ENCODE assay signal across 20 cellular contexts in genomic region chr22:42819412-42820069, GRCh38. TPM values are rescaled to one million over a fixed set of nuclear protein-coding genes. Genes with fewer than 3 reads are reported as not detected.
A peak's percentile ranks its signal among the peaks of the same experiment; 100 is the strongest.
DNase-seq lines count a peak whose midpoint lies in the region; ATAC-seq, FAIRE-seq and TF ChIP-seq lines count a peak whose summit lies in the region.
"Had no signal": no experiment of that assay in that cellular context is flagged by ENCODE, and none has a peak within 500 bp of the region (broad histone marks: within the 10 kb centered on the region; RNA-seq: fewer than 3 reads in every experiment).

No MANE protein-coding gene starts in this region.

- no peaks in the 10 kb centered on the region for H4K20me1 ChIP-seq in GM23248 (ENCODE audit: insufficient read depth)
- H4K20me1 ChIP-seq in PC-9 (ENCODE audit: insufficient read depth) = no peaks in the 10 kb centered on the region

- H3K4me2 ChIP-seq in GM23248 (ENCODE audit: unreplicated experiment) (no peak overlapping the region), PC-9 (no peak overlapping the region)
- H3K4me2 ChIP-seq: neural progenitor cell had no signal

- intact Hi-C loops in stomach (cut with DNase I; ENCODE audit: low total_unique reads) (no loop called here), PC-9 (cut with micrococcal nuclease; ENCODE audit: unreplicated experiment) (loop anchor here (1.0 to 5.0 kb wide), 4 partner anchors 37 to 287 kb away; no protein-coding TSS in a partner anchor)

- BruUV-seq in PC-9 (replicated peaks; lab: Mats Ljungman, UMichigan) = no TSS peak

- peaks cover 54% of the 10 kb centered on the region for H3F3A ChIP-seq in GM23248 (ENCODE audit: insufficient read depth)
- peaks cover 6% of the 10 kb centered on the region for H3F3A ChIP-seq in PC-9 (ENCODE audit: insufficient read depth, low read depth)

- CTCF ChIA-PET in PC-9 (lab: Charles Lee) = interaction anchor here (0.6 to 1.6 kb wide), 6 partner anchors 49 to 554 kb away, joined by 3 to 6 read pairs (median 4); no protein-coding TSS in a partner anchor

- DNase-seq in GM23248 (no peak), left lobe of liver (ENCODE audit: low spot score) (peak; percentile 12), stomach (no peak), PC-9 (no peak), H54 (ENCODE audit: insufficient read length, low spot score) (no peak), UCSD-AML1 (lab: John Stamatoyannopoulos, UW; ENCODE audit: unreplicated experiment) (no peak)
- DNase-seq: activated naive CD8-positive, alpha-beta T cell treated with anti-CD3 and anti-CD28 coated beads for 36 hours; colonic mucosa; COR-L47; GOT3; hypothalamus; NCI-H1105 treated with DMSO at 0.1 percent for 48 hours; NCI-H774; right cardiac atrium had no signal

- H3K9me3 ChIP-seq in GM23248 (ENCODE audit: low read depth) = no peaks in the 10 kb centered on the region
- no peaks in the 10 kb centered on the region for H3K9me3 ChIP-seq in stomach
- H3K9me3 ChIP-seq in PC-9 (ENCODE audit: insufficient read depth, low read depth) = no peaks in the 10 kb centered on the region
- H3K9me3 ChIP-seq: colonic mucosa, Peyer's patch had no signal

- peaks cover 53% of the 10 kb centered on the region for H3K79me2 ChIP-seq in GM23248 (ENCODE audit: insufficient read depth)
- no peaks in the 10 kb centered on the region for H3K79me2 ChIP-seq in PC-9 (ENCODE audit: low read depth)

- in situ Hi-C loops in GM23248 (cut with MboI) = no loop called here

- POLR2A ChIA-PET in PC-9 (lab: Charles Lee; ENCODE audit: unreplicated experiment) = interaction anchor here (0.8 kb wide), 1 partner anchor 47 kb away, joined by 10 read pairs; no protein-coding TSS in a partner anchor

- no peak for TF ChIP-seq POLR2A in stomach (IDR thresholded peaks at IDR 0.05)
- no peak for TF ChIP-seq POLR2A in H54 (IDR thresholded peaks at IDR 0.05; ENCODE audit: low read depth, low read length)

- H3K27ac ChIP-seq in GM23248 (peak overlapping the region; percentile 51), VCaP (peak overlapping the region; percentile 88), stomach (peak overlapping the region in 4 of 5 donors; percentile 7 to 54 (median 31)), PC-9 (no peak overlapping the region)
- H3K27ac ChIP-seq: colonic mucosa, foreskin keratinocyte, neural progenitor cell, Peyer's patch had no signal

- H3K4me3 ChIP-seq in GM23248 (no peak overlapping the region), stomach (no peak overlapping the region), PC-9 (no peak overlapping the region)
- H3K4me3 ChIP-seq: colonic mucosa, neural progenitor cell, Peyer's patch had no signal

- H3K4me1 ChIP-seq in GM23248 (ENCODE audit: insufficient read depth) (peaks cover 28% of the 10 kb centered on the region), stomach (peaks cover 10 to 28% (median 15%) of the 10 kb centered on the region in 4 donors), PC-9 (replicated peaks; ENCODE audit: insufficient read depth) (no peaks in the 10 kb centered on the region; the same call in 1 of the 2 replicates)
- H3K4me1 ChIP-seq: colonic mucosa, neural progenitor cell, Peyer's patch had no signal

- 62 to 69% methylated on average over 9 of the region's 9 CpGs for WGBS in GM23248 (ENCODE audit: low coverage in 1 of 2, low lambda C conversion rate in 2 of 2, missing lambda C conversion rate in 2 of 2), 2 experiments
- 45 to 60% (median 46%) methylated on average over 9 of the region's 9 CpGs for WGBS in stomach, 5 donors

- peaks cover 66% of the 10 kb centered on the region for H3K36me3 ChIP-seq in GM23248 (ENCODE audit: low read depth)
- peaks cover 25 to 67% (median 64%) of the 10 kb centered on the region in 4 donors for H3K36me3 ChIP-seq in stomach
- peaks cover 16% of the 10 kb centered on the region; the same call in 1 of the 2 replicates for H3K36me3 ChIP-seq in PC-9 (ENCODE audit: low read depth)
- H3K36me3 ChIP-seq: colonic mucosa, neural progenitor cell had no signal

- no peaks in the 10 kb centered on the region for H3K27me3 ChIP-seq in GM23248 (replicated peaks; ENCODE audit: insufficient read depth)
- H3K27me3 ChIP-seq in stomach = no peaks in the 10 kb centered on the region
- no peaks in the 10 kb centered on the region for H3K27me3 ChIP-seq in PC-9 (ENCODE audit: insufficient read depth, low read depth)
- H3K27me3 ChIP-seq: colonic mucosa, foreskin keratinocyte, neural progenitor cell, Peyer's patch had no signal

- TF ChIP-seq EP300 in stomach (IDR thresholded peaks at IDR 0.05) = no peak

- no peak for FAIRE-seq in H54 (lab: Jason Lieb, UNC)

- ATAC-seq in left lobe of liver (no peak), GM18868 (IDR thresholded peaks at IDR 0.05; ENCODE audit: unreplicated experiment) (no peak)
- ATAC-seq: stimulated activated memory B cell treated with anti-CD40 and anti-IgM and Interleukin-4, amounts not matched to agents 10 μg/mL and 1 μg/mL and 100 μg/mL, for 72 hours had no signal

- no peak overlapping the region for H2AFZ ChIP-seq in GM23248
- H2AFZ ChIP-seq in PC-9 = no peak overlapping the region
- H2AFZ ChIP-seq: neural progenitor cell had no signal

- H3K9ac ChIP-seq in GM23248 = peak overlapping the region; percentile 2; the same call in 1 of the 2 replicates
- H3K9ac ChIP-seq: neural progenitor cell had no signal

- H3K9me2 ChIP-seq in GM23248 (ENCODE audit: insufficient read depth) (no peaks in the 10 kb centered on the region), PC-9 (ENCODE audit: insufficient read depth) (no peaks in the 10 kb centered on the region)

- TF ChIP-seq CTCF in VCaP (conservative IDR thresholded peaks at IDR 0.05) = no peak
- TF ChIP-seq CTCF in stomach (IDR thresholded peaks at IDR 0.05) = no peak
- no peak for TF ChIP-seq CTCF in PC-9 (conservative IDR thresholded peaks at IDR 0.05)

RNA-seq across cellular contexts. Expression of gene ARFGAP3, which starts 37.5 kb away (rescaled TPM):
- 83.2 and 96.8 TPM in 2 replicates for total RNA-seq in GM23248 (2014; rRNA removed; shearing (Covaris generic))
- 79.7 and 81.5 TPM in 2 replicates for polyA plus RNA-seq in GM23248 (2016; fragmentation: Nextera tagmentation; extraction: Ambion mirVana)
- total RNA-seq in left lobe of liver = 20.2 TPM
- total RNA-seq in stomach = 10 to 100 TPM in 4 of 5 donors, 1 to 10 TPM in 1; 4.6 to 77.5 (median 40.6) TPM
- 10 to 100 TPM; 23.2 to 51.9 (median 39.2) TPM for polyA plus RNA-seq in stomach
- total RNA-seq in PC-9 (2021) = 26.5 and 29.1 TPM in 2 replicates
